Comparison of ENCODE assay signal across 17 cellular contexts in the genomic region with DNA sequence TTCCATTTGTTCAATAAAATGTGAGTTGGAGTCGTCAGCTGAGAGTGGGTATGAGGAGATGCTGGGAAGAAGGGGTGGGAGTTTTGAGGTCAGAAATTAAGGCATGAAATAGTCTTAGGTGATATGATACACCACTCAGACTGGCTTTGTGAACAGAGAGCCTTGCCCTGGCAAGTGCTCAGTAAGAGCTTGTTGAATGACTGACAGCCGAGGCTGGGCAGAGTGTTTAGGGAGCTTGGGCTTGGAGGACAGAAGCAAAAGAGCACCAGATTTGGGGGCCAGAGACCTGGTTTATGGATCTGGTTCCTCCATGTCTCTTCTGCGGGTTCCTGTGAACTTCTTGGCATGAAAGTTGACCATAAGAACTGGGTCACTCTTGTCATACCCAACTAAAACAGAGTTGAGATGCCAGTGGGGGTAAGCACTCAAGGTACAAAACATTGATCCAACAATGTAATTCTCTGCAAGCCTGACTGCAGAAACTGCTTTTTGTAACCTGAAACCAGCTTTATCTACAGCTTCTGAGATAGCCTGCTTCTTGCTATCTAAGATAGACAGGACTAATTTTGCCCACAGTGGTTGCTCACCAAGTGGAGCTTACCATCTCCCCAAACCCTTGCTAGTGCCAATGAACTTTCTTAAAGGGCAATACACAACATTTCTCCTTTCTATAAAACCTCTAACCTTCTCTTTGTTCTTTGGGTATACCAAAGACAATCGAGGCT.
DNase-seq lines count a peak whose midpoint lies in the region; ATAC-seq and TF ChIP-seq lines count a peak whose summit lies in the region.
"Had no signal": no experiment of that assay in that cellular context is flagged by ENCODE, and none has a peak within 500 bp of the region (broad histone marks: within the 10 kb centered on the region; RNA-seq: fewer than 3 reads in every experiment).

No MANE protein-coding gene starts in this region.

- peak overlapping the region; percentile 22 for H3K27ac Mint-ChIP-seq in stimulated activated memory B cell treated with anti-CD40 and anti-IgM and Interleukin-4, amounts not matched to agents 10 μg/mL and 1 μg/mL and 100 μg/mL, for 72 hours
- H3K27ac Mint-ChIP-seq: CD14-positive monocyte had no signal

- DNase-seq in SK-N-SH (no peak), NCI-H226 (peak; percentile 66), body of pancreas (peak in 3 of 4 donors; percentile 17 to 34 (median 20)), NCI-H1092 (lab: John Stamatoyannopoulos, UW) (no peak)
- no peak for DNase-seq in activated effector memory CD4-positive, alpha-beta T cell treated with Interleukin-2 at 50 U/mL for 16 hours
- DNase-seq: Calu3, GM23248, NCI-H1048, NCI-H187 treated with DMSO at 0.1 percent for 48 hours, NCI-H2227 treated with DMSO at 0.1 percent for 48 hours, NCI-H774, SHP77 treated with DMSO at 0.1 percent for 48 hours had no signal

- H3K4me2 ChIP-seq in SK-N-SH, result no peak overlapping the region

- H3K4me1 ChIP-seq in SK-N-SH (ENCODE audit: control insufficient read depth in 1 of 2, insufficient read depth in 2 of 2, low read depth in 1 of 2, low read length in 1 of 2) (no peaks in the 10 kb centered on the region), body of pancreas (peaks cover 44% of the 10 kb centered on the region)

- no peak overlapping the region for H3K4me3 Mint-ChIP-seq in stimulated activated memory B cell treated with anti-CD40 and anti-IgM and Interleukin-4, amounts not matched to agents 10 μg/mL and 1 μg/mL and 100 μg/mL, for 72 hours
- H3K4me3 Mint-ChIP-seq: CD14-positive monocyte had no signal

- H3K4me3 ChIP-seq in SK-N-SH (ENCODE audit: low read depth in 2 of 2, low read length in 1 of 2) (no peak overlapping the region), body of pancreas (no peak overlapping the region)
- H3K4me3 ChIP-seq: GM23248 had no signal

- H3K79me2 ChIP-seq in SK-N-SH (ENCODE audit: insufficient read depth), result no peaks in the 10 kb centered on the region

- POLR2A ChIA-PET in SK-N-SH (lab: Yijun Ruan, JAX), result no interaction called here

- H3K9me3 ChIP-seq in SK-N-SH (peaks cover 8% of the 10 kb centered on the region; the same call in 1 of the 2 replicates), body of pancreas (no peaks in the 10 kb centered on the region)

- H3K36me3 Mint-ChIP-seq in stimulated activated memory B cell treated with anti-CD40 and anti-IgM and Interleukin-4, amounts not matched to agents 10 μg/mL and 1 μg/mL and 100 μg/mL, for 72 hours, result peaks cover 5% of the 10 kb centered on the region
- H3K36me3 Mint-ChIP-seq: CD14-positive monocyte had no signal

- peaks cover 14% of the 10 kb centered on the region for H3K9me3 Mint-ChIP-seq in stimulated activated memory B cell treated with anti-CD40 and anti-IgM and Interleukin-4, amounts not matched to agents 10 μg/mL and 1 μg/mL and 100 μg/mL, for 72 hours

- CTCF ChIA-PET in SK-N-SH (lab: Yijun Ruan, JAX), result interaction anchor here (1.4 to 2.5 kb wide), 2 partner anchors 21 to 27 kb away, joined by 3 to 11 read pairs; no protein-coding TSS in a partner anchor

- H3F3A ChIP-seq in SK-N-SH (replicated peaks; ENCODE audit: insufficient read depth), result no peaks in the 10 kb centered on the region

- no peaks in the 10 kb centered on the region for H3K9me2 ChIP-seq in SK-N-SH

- TF ChIP-seq CTCF in SK-N-SH (IDR thresholded peaks at IDR 0.05), result no peak
- TF ChIP-seq CTCF in body of pancreas (IDR thresholded peaks at IDR 0.05), result no peak

- H3K36me3 ChIP-seq in SK-N-SH (replicated peaks in 1 of 2; ENCODE audit: control insufficient read depth in 1 of 2, insufficient read depth in 2 of 2, low read length in 1 of 2) (no peaks in the 10 kb centered on the region), body of pancreas (replicated peaks in 1 of 2; ENCODE audit: insufficient read depth in 1 of 2, low read depth in 2 of 2) (no peaks in the 10 kb centered on the region)

- ATAC-seq in SK-N-SH treated with all-trans-retinoic acid at 6 μM for 48 hours (no peak), body of pancreas (peak; percentile 77), GM18868 (IDR thresholded peaks at IDR 0.05; ENCODE audit: unreplicated experiment) (no peak)
- peak; percentile 27 for ATAC-seq in stimulated activated memory B cell treated with anti-CD40 and anti-IgM and Interleukin-4, amounts not matched to agents 10 μg/mL and 1 μg/mL and 100 μg/mL, for 72 hours
- ATAC-seq: HCT116 had no signal

- no peaks in the 10 kb centered on the region for H4K20me1 ChIP-seq in SK-N-SH (ENCODE audit: insufficient read depth)

- H3K27me3 Mint-ChIP-seq in stimulated activated memory B cell treated with anti-CD40 and anti-IgM and Interleukin-4, amounts not matched to agents 10 μg/mL and 1 μg/mL and 100 μg/mL, for 72 hours, result no peaks in the 10 kb centered on the region

- no peak for TF ChIP-seq POLR2A in body of pancreas (IDR thresholded peaks at IDR 0.05)

- TF ChIP-seq RAD21 in SK-N-SH (IDR thresholded peaks at IDR 0.05; ENCODE audit: low read length), result no peak

- intact Hi-C loops in body of pancreas (cut with DNase I), result no loop called here

- H3K27ac ChIP-seq in SK-N-SH (ENCODE audit: low read depth in 2 of 2, low read length in 1 of 2) (no peak overlapping the region), body of pancreas (peak overlapping the region; percentile 37 to 60 (median 55))
- H3K27ac ChIP-seq: GM23248 had no signal

- WGBS in SK-N-SH (ENCODE audit: low lambda C conversion rate), result 44% methylated on average over 3 of the region's 4 CpGs
- 46 to 49% methylated on average over 4 of the region's 4 CpGs for WGBS in body of pancreas, 2 donors

- H2AFZ ChIP-seq in SK-N-SH (ENCODE audit: low read depth), result peak overlapping the region; percentile 8; the same call in 1 of the 2 replicates
- H2AFZ ChIP-seq: GM23248 had no signal

- no peak overlapping the region for H3K9ac ChIP-seq in SK-N-SH
- H3K9ac ChIP-seq: GM23248 had no signal

- H3K27me3 ChIP-seq in SK-N-SH (ENCODE audit: insufficient read depth), result no peaks in the 10 kb centered on the region
- H3K27me3 ChIP-seq in body of pancreas, result no peaks in the 10 kb centered on the region

- H3K4me1 Mint-ChIP-seq in stimulated activated memory B cell treated with anti-CD40 and anti-IgM and Interleukin-4, amounts not matched to agents 10 μg/mL and 1 μg/mL and 100 μg/mL, for 72 hours, result peaks cover 16% of the 10 kb centered on the region

- no peak for TF ChIP-seq EP300 in SK-N-SH (IDR thresholded peaks at IDR 0.05; ENCODE audit: borderline replicate concordance in 1 of 2, low read depth in 1 of 2, low read length in 1 of 2)

TF ChIP-seq in SK-N-SH, 30 proteins besides CTCF, POLR2A, EP300 and RAD21 (continues in another document):
- no peak for TF ChIP-seq RFX5 (IDR thresholded peaks at IDR 0.05; ENCODE audit: low read length)
- TF ChIP-seq, protein P1, sequence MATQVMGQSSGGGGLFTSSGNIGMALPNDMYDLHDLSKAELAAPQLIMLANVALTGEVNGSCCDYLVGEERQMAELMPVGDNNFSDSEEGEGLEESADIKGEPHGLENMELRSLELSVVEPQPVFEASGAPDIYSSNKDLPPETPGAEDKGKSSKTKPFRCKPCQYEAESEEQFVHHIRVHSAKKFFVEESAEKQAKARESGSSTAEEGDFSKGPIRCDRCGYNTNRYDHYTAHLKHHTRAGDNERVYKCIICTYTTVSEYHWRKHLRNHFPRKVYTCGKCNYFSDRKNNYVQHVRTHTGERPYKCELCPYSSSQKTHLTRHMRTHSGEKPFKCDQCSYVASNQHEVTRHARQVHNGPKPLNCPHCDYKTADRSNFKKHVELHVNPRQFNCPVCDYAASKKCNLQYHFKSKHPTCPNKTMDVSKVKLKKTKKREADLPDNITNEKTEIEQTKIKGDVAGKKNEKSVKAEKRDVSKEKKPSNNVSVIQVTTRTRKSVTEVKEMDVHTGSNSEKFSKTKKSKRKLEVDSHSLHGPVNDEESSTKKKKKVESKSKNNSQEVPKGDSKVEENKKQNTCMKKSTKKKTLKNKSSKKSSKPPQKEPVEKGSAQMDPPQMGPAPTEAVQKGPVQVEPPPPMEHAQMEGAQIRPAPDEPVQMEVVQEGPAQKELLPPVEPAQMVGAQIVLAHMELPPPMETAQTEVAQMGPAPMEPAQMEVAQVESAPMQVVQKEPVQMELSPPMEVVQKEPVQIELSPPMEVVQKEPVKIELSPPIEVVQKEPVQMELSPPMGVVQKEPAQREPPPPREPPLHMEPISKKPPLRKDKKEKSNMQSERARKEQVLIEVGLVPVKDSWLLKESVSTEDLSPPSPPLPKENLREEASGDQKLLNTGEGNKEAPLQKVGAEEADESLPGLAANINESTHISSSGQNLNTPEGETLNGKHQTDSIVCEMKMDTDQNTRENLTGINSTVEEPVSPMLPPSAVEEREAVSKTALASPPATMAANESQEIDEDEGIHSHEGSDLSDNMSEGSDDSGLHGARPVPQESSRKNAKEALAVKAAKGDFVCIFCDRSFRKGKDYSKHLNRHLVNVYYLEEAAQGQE (IDR thresholded peaks at IDR 0.05; ENCODE audit: low read depth, low read length), result no peak
- TF ChIP-seq MEF2A (IDR thresholded peaks at IDR 0.05; ENCODE audit: borderline replicate concordance, low read depth), result no peak

TF ChIP-seq in SK-N-SH treated with all-trans-retinoic acid at 6 μM for 48 hours, 23 proteins besides CTCF, POLR2A, EP300 and RAD21 (continues in another document):
- TF ChIP-seq BACH2 (CRISPR knock-in tag; IDR thresholded peaks at IDR 0.05; ENCODE audit: borderline replicate concordance) (no peak), ZNF8 (CRISPR knock-in tag; IDR thresholded peaks at IDR 0.05) (no peak), ZFP30 (CRISPR knock-in tag; IDR thresholded peaks at IDR 0.05) (no peak)
- TF ChIP-seq, protein P2, sequence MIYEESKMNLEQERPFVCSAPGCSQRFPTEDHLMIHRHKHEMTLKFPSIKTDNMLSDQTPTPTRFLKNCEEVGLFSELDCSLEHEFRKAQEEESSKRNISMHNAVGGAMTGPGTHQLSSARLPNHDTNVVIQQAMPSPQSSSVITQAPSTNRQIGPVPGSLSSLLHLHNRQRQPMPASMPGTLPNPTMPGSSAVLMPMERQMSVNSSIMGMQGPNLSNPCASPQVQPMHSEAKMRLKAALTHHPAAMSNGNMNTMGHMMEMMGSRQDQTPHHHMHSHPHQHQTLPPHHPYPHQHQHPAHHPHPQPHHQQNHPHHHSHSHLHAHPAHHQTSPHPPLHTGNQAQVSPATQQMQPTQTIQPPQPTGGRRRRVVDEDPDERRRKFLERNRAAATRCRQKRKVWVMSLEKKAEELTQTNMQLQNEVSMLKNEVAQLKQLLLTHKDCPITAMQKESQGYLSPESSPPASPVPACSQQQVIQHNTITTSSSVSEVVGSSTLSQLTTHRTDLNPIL (CRISPR knock-in tag; IDR thresholded peaks at IDR 0.05; ENCODE audit: low read depth), result no peak

Comparison
In these comparisons a context has a peak if more than half of its experiments do, and no peak if none do; other contexts are left out.
1. DNase-seq: peak in NCI-H226 (single experiment) and body of pancreas (3 of 4); none in SK-N-SH (single experiment), activated effector memory CD4-positive, alpha-beta T cell treated with Interleukin-2 at 50 U/mL for 16 hours (single experiment) and NCI-H1092 (single experiment).
2. H3K27ac ChIP-seq: peak in body of pancreas (4 of 4); none in SK-N-SH (0 of 2).
3. ATAC-seq: peak in body of pancreas (single experiment) and stimulated activated memory B cell treated with anti-CD40 and anti-IgM and Interleukin-4, amounts not matched to agents 10 μg/mL and 1 μg/mL and 100 μg/mL, for 72 hours (single experiment); none in SK-N-SH treated with all-trans-retinoic acid at 6 μM for 48 hours (single experiment) and GM18868 (single experiment).